Comparison of ENCODE assay signal across 22 cellular contexts in genomic region chr2:64765160-64765805, GRCh38.
DNase-seq lines count a peak whose midpoint lies in the region; ATAC-seq and TF ChIP-seq lines count a peak whose summit lies in the region.
"Had no signal": no experiment of that assay in that cellular context is flagged by ENCODE, and none has a peak within 500 bp of the region (broad histone marks: within the 10 kb centered on the region; RNA-seq: fewer than 3 reads in every experiment).

No MANE protein-coding gene starts in this region.

- H3K36me3 Mint-ChIP-seq in activated CD8-positive, alpha-beta T cell treated with anti-CD3 and anti-CD28 coated beads for 36 hours (ENCODE audit: low read depth) = no peaks in the 10 kb centered on the region
- H3K36me3 Mint-ChIP-seq in activated CD8-positive, alpha-beta T cell treated with anti-CD3 and anti-CD28 coated beads, Interleukin-2, amount 10 ng/mL, durations not matched to agents 7 days and 5 days (ENCODE audit: low read depth) = no peaks in the 10 kb centered on the region
- H3K36me3 Mint-ChIP-seq in IgD-negative memory B cell (no peaks in the 10 kb centered on the region), glutamatergic neuron (ENCODE audit: unreplicated experiment) (no peaks in the 10 kb centered on the region)
- H3K36me3 Mint-ChIP-seq: activated naive CD4-positive, alpha-beta T cell treated with anti-CD3 and anti-CD28 coated beads, Interleukin-2, amount 10 ng/mL, durations not matched to agents 7 days and 5 days had no signal

- H3K27ac ChIP-seq in body of pancreas = peak overlapping the region in 3 of 4 donors; percentile 0 to 48 (median 43)
- H3K27ac ChIP-seq in esophagus muscularis mucosa (replicated peaks in 1 of 4) = no peak overlapping the region

- 58 to 73% methylated on average over 4 of the region's 4 CpGs for WGBS in body of pancreas, 2 donors
- 83% methylated on average over 4 of the region's 4 CpGs for WGBS in esophagus muscularis mucosa

- no peak overlapping the region for H3K4me3 Mint-ChIP-seq in activated CD8-positive, alpha-beta T cell treated with anti-CD3 and anti-CD28 coated beads for 36 hours
- no peak overlapping the region for H3K4me3 Mint-ChIP-seq in activated CD8-positive, alpha-beta T cell treated with anti-CD3 and anti-CD28 coated beads, Interleukin-2, amount 10 ng/mL, durations not matched to agents 7 days and 5 days
- H3K4me3 Mint-ChIP-seq in IgD-negative memory B cell = peak overlapping the region in 1 of 4 donors; percentile 18
- no peak overlapping the region for H3K4me3 Mint-ChIP-seq in glutamatergic neuron (ENCODE audit: unreplicated experiment)
- H3K4me3 Mint-ChIP-seq: activated naive CD4-positive, alpha-beta T cell treated with anti-CD3 and anti-CD28 coated beads, Interleukin-2, amount 10 ng/mL, durations not matched to agents 7 days and 5 days; activated T-cell treated with anti-CD3 and anti-CD28 coated beads, Interleukin-2, amount 50 U/mL, for 24 hours had no signal

- peaks cover 45% of the 10 kb centered on the region for H3K4me1 Mint-ChIP-seq in activated CD8-positive, alpha-beta T cell treated with anti-CD3 and anti-CD28 coated beads for 36 hours (ENCODE audit: low read depth)
- H3K4me1 Mint-ChIP-seq in activated CD8-positive, alpha-beta T cell treated with anti-CD3 and anti-CD28 coated beads, Interleukin-2, amount 10 ng/mL, durations not matched to agents 7 days and 5 days (ENCODE audit: low read depth) = peaks cover 50% of the 10 kb centered on the region
- H3K4me1 Mint-ChIP-seq in IgD-negative memory B cell = peaks cover 15 to 21% (median 17%) of the 10 kb centered on the region in 3 donors
- H3K4me1 Mint-ChIP-seq in glutamatergic neuron (ENCODE audit: low read depth, unreplicated experiment) = peaks cover 13% of the 10 kb centered on the region

- no peaks in the 10 kb centered on the region for H3K9me3 Mint-ChIP-seq in activated CD8-positive, alpha-beta T cell treated with anti-CD3 and anti-CD28 coated beads for 36 hours
- H3K9me3 Mint-ChIP-seq in activated CD8-positive, alpha-beta T cell treated with anti-CD3 and anti-CD28 coated beads, Interleukin-2, amount 10 ng/mL, durations not matched to agents 7 days and 5 days (ENCODE audit: insufficient read depth) = no peaks in the 10 kb centered on the region
- H3K9me3 Mint-ChIP-seq in IgD-negative memory B cell (no peaks in the 10 kb centered on the region), glutamatergic neuron (ENCODE audit: unreplicated experiment) (peaks cover 3% of the 10 kb centered on the region)
- H3K9me3 Mint-ChIP-seq: activated naive CD4-positive, alpha-beta T cell treated with anti-CD3 and anti-CD28 coated beads, Interleukin-2, amount 10 ng/mL, durations not matched to agents 7 days and 5 days; activated T-cell treated with anti-CD3 and anti-CD28 coated beads, Interleukin-2, amount 50 U/mL, for 24 hours had no signal

- TF ChIP-seq POLR2A in body of pancreas (IDR thresholded peaks at IDR 0.05) = no peak
- TF ChIP-seq POLR2A in esophagus muscularis mucosa (IDR thresholded peaks at IDR 0.05; ENCODE audit: low read depth) = no peak

- no peak for ATAC-seq in activated CD8-positive, alpha-beta T cell treated with anti-CD3 and anti-CD28 coated beads for 36 hours
- no peak for ATAC-seq in activated CD8-positive, alpha-beta T cell treated with anti-CD3 and anti-CD28 coated beads, Interleukin-2, amount 10 ng/mL, durations not matched to agents 7 days and 5 days
- ATAC-seq in body of pancreas (no peak), HG02588 (IDR thresholded peaks at IDR 0.05; ENCODE audit: unreplicated experiment) (no peak)
- ATAC-seq: GM12878 had no signal

- H3K36me3 ChIP-seq in body of pancreas (replicated peaks in 1 of 2; ENCODE audit: insufficient read depth in 1 of 2, low read depth in 2 of 2) (no peaks in the 10 kb centered on the region), esophagus muscularis mucosa (no peaks in the 10 kb centered on the region)

- intact Hi-C loops in activated CD8-positive, alpha-beta T cell treated with anti-CD3 and anti-CD28 coated beads for 36 hours (cut with micrococcal nuclease) = loop anchor here (5.0 kb wide), 2 partner anchors 67 to 123 kb away; no protein-coding TSS in a partner anchor
- intact Hi-C loops in body of pancreas (cut with DNase I) = no loop called here
- intact Hi-C loops in esophagus muscularis mucosa (cut with DNase I) = loop anchor here (5.0 kb wide), 2 partner anchors 67 to 113 kb away; partner anchors contain the start of gene SERTAD2

- no peak for TF ChIP-seq CTCF in activated CD8-positive, alpha-beta T cell treated with anti-CD3 and anti-CD28 coated beads for 36 hours (IDR thresholded peaks at IDR 0.05)
- no peak for TF ChIP-seq CTCF in body of pancreas (IDR thresholded peaks at IDR 0.05)
- no peak for TF ChIP-seq CTCF in glutamatergic neuron (IDR thresholded peaks at IDR 0.05; ENCODE audit: partially characterized antibody, unreplicated experiment)
- TF ChIP-seq CTCF in esophagus muscularis mucosa (IDR thresholded peaks at IDR 0.05) = no peak

- H3K27me3 ChIP-seq in body of pancreas (no peaks in the 10 kb centered on the region), esophagus muscularis mucosa (no peaks in the 10 kb centered on the region)

- DNase-seq in activated CD8-positive, alpha-beta T cell treated with anti-CD3 and anti-CD28 coated beads for 36 hours = no peak
- no peak for DNase-seq in activated CD8-positive, alpha-beta T cell treated with anti-CD3 and anti-CD28 coated beads, Interleukin-2, amount 10 ng/mL, durations not matched to agents 7 days and 5 days
- no peak for DNase-seq in body of pancreas
- peak; percentile 45 for DNase-seq in pons (ENCODE audit: low spot score)
- DNase-seq in glutamatergic neuron = no peak
- DNase-seq in esophagus muscularis mucosa (ENCODE audit: extremely low spot score) = no peak
- DNase-seq: activated naive CD4-positive, alpha-beta T cell treated with anti-CD3 and anti-CD28 coated beads, Interleukin-2, amount 10 ng/mL, durations not matched to agents 7 days and 5 days; activated T-cell treated with anti-CD3 and anti-CD28 coated beads, Interleukin-2, amount 50 U/mL, for 24 hours; AML-193; Caco-2; dermis blood vessel endothelial cell; DND-41; NCI-H1092 treated with DMSO at 0.1 percent for 48 hours; NCI-H2029 treated with DMSO at 0.1 percent for 48 hours; NCI-H2227 treated with DMSO at 0.1 percent for 48 hours; NCI-H748 treated with DMSO at 0.1 percent for 48 hours; occipital lobe; small intestine; stimulated activated CD4-positive, alpha-beta T cell treated with anti-CD3 and anti-CD28 coated beads, Interleukin-1b, Interleukin-23, amount 100 ng/mL, for 48 hours had no signal

- TF ChIP-seq EP300 in esophagus muscularis mucosa (IDR thresholded peaks at IDR 0.05) = no peak

- no peaks in the 10 kb centered on the region for H3K9me3 ChIP-seq in body of pancreas
- no peaks in the 10 kb centered on the region for H3K9me3 ChIP-seq in esophagus muscularis mucosa
- H3K9me3 ChIP-seq: Caco-2 had no signal

- CTCF ChIA-PET in activated CD8-positive, alpha-beta T cell treated with anti-CD3 and anti-CD28 coated beads for 36 hours (lab: Charles Lee) = interaction anchor here (1.0 to 1.8 kb wide), 3 partner anchors 14 to 119 kb away, joined by 4 to 7 read pairs (median 5); no protein-coding TSS in a partner anchor
- CTCF ChIA-PET in activated CD8-positive, alpha-beta T cell treated with anti-CD3 and anti-CD28 coated beads, Interleukin-2, amount 10 ng/mL, durations not matched to agents 7 days and 5 days (lab: Charles Lee) = interaction anchor here (0.9 to 6.0 kb wide), 2 partner anchors 13 to 14 kb away, joined by 4 to 42 read pairs; no protein-coding TSS in a partner anchor

- peak overlapping the region; percentile 10 for H3K27ac Mint-ChIP-seq in activated CD8-positive, alpha-beta T cell treated with anti-CD3 and anti-CD28 coated beads for 36 hours
- no peak overlapping the region for H3K27ac Mint-ChIP-seq in activated CD8-positive, alpha-beta T cell treated with anti-CD3 and anti-CD28 coated beads, Interleukin-2, amount 10 ng/mL, durations not matched to agents 7 days and 5 days
- peak overlapping the region in 2 of 3 donors; percentile 30 to 89 for H3K27ac Mint-ChIP-seq in IgD-negative memory B cell
- no peak overlapping the region for H3K27ac Mint-ChIP-seq in glutamatergic neuron (ENCODE audit: unreplicated experiment)
- H3K27ac Mint-ChIP-seq: activated naive CD4-positive, alpha-beta T cell treated with anti-CD3 and anti-CD28 coated beads, Interleukin-2, amount 10 ng/mL, durations not matched to agents 7 days and 5 days; activated T-cell treated with anti-CD3 and anti-CD28 coated beads, Interleukin-2, amount 50 U/mL, for 24 hours had no signal

- H3K4me1 ChIP-seq in body of pancreas (peaks cover 14% of the 10 kb centered on the region), esophagus muscularis mucosa (peaks cover 8 to 24% (median 21%) of the 10 kb centered on the region in 4 donors)

- no peaks in the 10 kb centered on the region for H3K27me3 Mint-ChIP-seq in activated CD8-positive, alpha-beta T cell treated with anti-CD3 and anti-CD28 coated beads for 36 hours
- no peaks in the 10 kb centered on the region for H3K27me3 Mint-ChIP-seq in activated CD8-positive, alpha-beta T cell treated with anti-CD3 and anti-CD28 coated beads, Interleukin-2, amount 10 ng/mL, durations not matched to agents 7 days and 5 days (ENCODE audit: low read depth)
- H3K27me3 Mint-ChIP-seq in IgD-negative memory B cell (no peaks in the 10 kb centered on the region), glutamatergic neuron (ENCODE audit: unreplicated experiment) (peaks cover 3% of the 10 kb centered on the region)
- H3K27me3 Mint-ChIP-seq: activated T-cell treated with anti-CD3 and anti-CD28 coated beads, Interleukin-2, amount 50 U/mL, for 24 hours had no signal

- POLR2A ChIA-PET in activated CD8-positive, alpha-beta T cell treated with anti-CD3 and anti-CD28 coated beads for 36 hours (lab: Charles Lee) = interaction anchor here (0.9 kb wide), 1 partner anchor 110 kb away, joined by 3 read pairs; no protein-coding TSS in a partner anchor
- POLR2A ChIA-PET in activated CD8-positive, alpha-beta T cell treated with anti-CD3 and anti-CD28 coated beads, Interleukin-2, amount 10 ng/mL, durations not matched to agents 7 days and 5 days (lab: Charles Lee) = interaction anchor here (0.7 to 2.9 kb wide), 2 partner anchors 14 to 22 kb away, joined by 3 to 13 read pairs; no protein-coding TSS in a partner anchor

- H3K4me3 ChIP-seq in body of pancreas (no peak overlapping the region), esophagus muscularis mucosa (no peak overlapping the region)
- H3K4me3 ChIP-seq: GM12878 had no signal

Comparison
In these comparisons a context has a peak if more than half of its experiments do, and no peak if none do; other contexts are left out.
1. H3K27ac Mint-ChIP-seq: peak in activated CD8-positive, alpha-beta T cell treated with anti-CD3 and anti-CD28 coated beads for 36 hours (single experiment) and IgD-negative memory B cell (2 of 3); none in activated CD8-positive, alpha-beta T cell treated with anti-CD3 and anti-CD28 coated beads, Interleukin-2, amount 10 ng/mL, durations not matched to agents 7 days and 5 days (single experiment) and glutamatergic neuron (single experiment).
2. H3K27ac ChIP-seq: peak in body of pancreas (3 of 4); none in esophagus muscularis mucosa (0 of 4).